Comparison of ENCODE assay signal across 1 cellular context in genomic region chr16:54121084-54121483, GRCh38.
TF ChIP-seq lines count a peak whose summit lies in the region.

No MANE protein-coding gene starts in this region.

TF ChIP-seq in HepG2, 621 proteins besides CTCF, POLR2A, EP300 and RAD21 (continued from another document):
- TF ChIP-seq ZFP36 (IDR thresholded peaks at IDR 0.05; ENCODE audit: borderline replicate concordance, low read depth, low read length, partially characterized antibody) (no peak), MAFF (IDR thresholded peaks at IDR 0.05; ENCODE audit: low read depth, low read length) (peak; percentile 24; the same call in 1 of the 2 replicates), ZNF704 (CRISPR knock-in tag; IDR thresholded peaks at IDR 0.05; ENCODE audit: borderline replicate concordance) (no peak)
TF ChIP-seq in HepG2: peak in this region for 3.
